In the genomic region with DNA sequence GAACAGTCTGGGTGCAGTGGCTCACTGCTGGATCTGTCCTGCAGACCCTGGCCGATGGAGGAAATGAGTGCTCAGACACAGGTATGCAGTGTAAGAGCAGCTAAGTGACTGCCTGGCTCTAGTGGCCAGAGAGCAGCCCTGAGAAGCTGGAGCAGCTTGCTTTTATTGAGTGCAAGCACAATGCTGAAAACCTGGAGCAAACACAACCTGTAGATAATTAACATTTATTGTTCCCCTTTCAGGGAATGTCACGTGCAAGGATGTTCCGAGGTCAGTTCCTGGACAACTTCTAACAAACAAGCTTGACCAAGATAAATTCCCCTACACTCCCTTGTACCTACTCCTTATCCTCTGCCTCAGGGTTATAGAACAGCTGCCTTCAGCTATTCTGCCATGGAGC, we compare ENCODE assay signal across 21 cellular contexts. TPM values are rescaled to one million over a fixed set of nuclear protein-coding genes. Genes with fewer than 3 reads are reported as not detected.
DNase-seq lines count a peak whose midpoint lies in the region; ATAC-seq, FAIRE-seq and TF ChIP-seq lines count a peak whose summit lies in the region.
"Had no signal": no experiment of that assay in that cellular context is flagged by ENCODE, and none has a peak within 500 bp of the region (broad histone marks: within the 10 kb centered on the region; RNA-seq: fewer than 3 reads in every experiment).

No MANE protein-coding gene starts in this region.

- H3K79me1 ChIP-seq in IMR-90 (ENCODE audit: low read depth in 1 of 2, low read length in 2 of 2), result no peaks in the 10 kb centered on the region

- TF ChIP-seq EP300 in HepG2 (IDR thresholded peaks at IDR 0.05; ENCODE audit: low read depth in 2 of 2, low read length in 2 of 2) (no peak), HepG2 (CRISPR knock-in tag; IDR thresholded peaks at IDR 0.05; ENCODE audit: borderline replicate concordance) (no peak), stomach (IDR thresholded peaks at IDR 0.05) (no peak)

- no peak overlapping the region for H3K9ac ChIP-seq in IMR-90 (ENCODE audit: low read depth, low read length)
- H3K9ac ChIP-seq in astrocyte (ENCODE audit: low read length), result peak overlapping the region; percentile 59
- H3K9ac ChIP-seq in HepG2 (ENCODE audit: insufficient read depth, low read depth, low read length), result no peak overlapping the region

- no peak for TF ChIP-seq RAD21 in IMR-90 (IDR thresholded peaks at IDR 0.05; ENCODE audit: low read length)
- TF ChIP-seq RAD21 in HepG2 (CRISPR knock-in tag; IDR thresholded peaks at IDR 0.05), result no peak

- no peak overlapping the region for H3K4ac ChIP-seq in IMR-90 (ENCODE audit: low read depth, low read length)

- H3K4me1 Mint-ChIP-seq in astrocyte (ENCODE audit: low read depth, unreplicated experiment), result peaks cover 25% of the 10 kb centered on the region
- peaks cover 8% of the 10 kb centered on the region for H3K4me1 Mint-ChIP-seq in osteocyte (ENCODE audit: unreplicated experiment)
- H3K4me1 Mint-ChIP-seq: memory B cell; stimulated activated naive B cell treated with anti-CD40 and anti-IgM and Interleukin-4, amounts not matched to agents 10 μg/mL and 1 μg/mL and 100 μg/mL, for 72 hours had no signal

- POLR2A ChIA-PET in IMR-90 (lab: Charles Lee; ENCODE audit: unreplicated experiment) (no interaction called here), HepG2 (lab: Yijun Ruan, JAX) (interaction anchor here (0.9 to 1.2 kb wide), 3 partner anchors 23 to 31 kb away, joined by 3 read pairs; a partner anchor contains a TSS)

- H2AFZ ChIP-seq in ACC112 (ENCODE audit: low read length, unreplicated experiment) (no peak overlapping the region), IMR-90 (replicated peaks; ENCODE audit: low read length, poor library complexity) (no peak overlapping the region), astrocyte (ENCODE audit: low read depth, low read length) (no peak overlapping the region), HepG2 (ENCODE audit: low read length) (no peak overlapping the region)

- no peak overlapping the region for H4K8ac ChIP-seq in IMR-90 (ENCODE audit: low read depth in 2 of 2, low read length in 2 of 2)

- BruUV-seq in IMR-90 (replicated peaks; lab: Mats Ljungman, UMichigan) (no TSS peak), HepG2 (replicated peaks; lab: Mats Ljungman, UMichigan) (no TSS peak)

- H2BK20ac ChIP-seq in IMR-90 (ENCODE audit: low read depth, low read length), result peak overlapping the region; percentile 39; the same call in 1 of the 2 replicates

- no peaks in the 10 kb centered on the region for H3K9me1 ChIP-seq in IMR-90 (ENCODE audit: insufficient read depth, low read length)

- H3K9me3 ChIP-seq in IMR-90 (ENCODE audit: control insufficient read depth, insufficient read depth, low read length) (no peaks in the 10 kb centered on the region), astrocyte (ENCODE audit: insufficient read depth, low read depth, low read length) (no peaks in the 10 kb centered on the region), HepG2 (ENCODE audit: low read length) (no peaks in the 10 kb centered on the region), stomach (no peaks in the 10 kb centered on the region)
- H3K9me3 ChIP-seq: upper lobe of left lung had no signal

- ATAC-seq in IMR-90 (ENCODE audit: low read depth), result no peak
- ATAC-seq in HepG2, result no peak
- ATAC-seq in GM21723 (IDR thresholded peaks at IDR 0.05; ENCODE audit: unreplicated experiment), result no peak
- ATAC-seq: stimulated activated naive B cell treated with anti-CD40 and anti-IgM and Interleukin-4, amounts not matched to agents 10 μg/mL and 1 μg/mL and 100 μg/mL, for 72 hours had no signal

- no peak overlapping the region for H3K4me3 ChIP-seq in ACC112 (ENCODE audit: low read depth, low read length)
- H3K4me3 ChIP-seq in IMR-90 (ENCODE audit: insufficient read depth, low read depth, low read length), result no peak overlapping the region
- H3K4me3 ChIP-seq in astrocyte (ENCODE audit: insufficient read depth, low read depth, low read length), result no peak overlapping the region
- no peak overlapping the region for H3K4me3 ChIP-seq in HepG2 (replicated peaks in 1 of 3; ENCODE audit: insufficient read depth in 1 of 3, low read depth in 2 of 3, low read length in 3 of 3)
- H3K4me3 ChIP-seq in stomach, result no peak overlapping the region
- H3K4me3 ChIP-seq: upper lobe of left lung had no signal

- no peaks in the 10 kb centered on the region for H4K20me1 ChIP-seq in IMR-90 (ENCODE audit: insufficient read depth, low read length)
- H4K20me1 ChIP-seq in astrocyte (ENCODE audit: insufficient read depth, low read length), result no peaks in the 10 kb centered on the region
- H4K20me1 ChIP-seq in HepG2 (ENCODE audit: insufficient read depth, low read length), result no peaks in the 10 kb centered on the region

- H3K36me3 ChIP-seq in ACC112 (ENCODE audit: insufficient read depth, low read length), result no peaks in the 10 kb centered on the region
- H3K36me3 ChIP-seq in IMR-90 (ENCODE audit: control insufficient read depth, insufficient read depth, low read length), result no peaks in the 10 kb centered on the region
- H3K36me3 ChIP-seq in astrocyte (ENCODE audit: insufficient read depth, low read length), result no peaks in the 10 kb centered on the region
- peaks cover 8 to 28% of the 10 kb centered on the region in 2 experiments; a peak in 4 of 5 replicates for H3K36me3 ChIP-seq in HepG2 (replicated peaks in 1 of 2; ENCODE audit: control insufficient read depth in 1 of 2, insufficient read depth in 2 of 2, low read length in 2 of 2)
- H3K36me3 ChIP-seq in stomach, result no peaks in the 10 kb centered on the region
- H3K36me3 ChIP-seq: upper lobe of left lung had no signal

- H3K56ac ChIP-seq in IMR-90 (ENCODE audit: extremely low read depth, insufficient read depth, low read length), result no peak overlapping the region

- H4K91ac ChIP-seq in IMR-90 (ENCODE audit: insufficient read depth, low read depth, low read length), result no peak overlapping the region

- peak overlapping the region; percentile 95; the same call in 1 of the 2 replicates for H3K27ac ChIP-seq in ACC112 (ENCODE audit: low read depth, low read length)
- H3K27ac ChIP-seq in IMR-90 (ENCODE audit: insufficient read depth, low read length), result no peak overlapping the region
- no peak overlapping the region for H3K27ac ChIP-seq in astrocyte (ENCODE audit: low read depth, low read length)
- peak overlapping the region; percentile 12 for H3K27ac ChIP-seq in HepG2 (ENCODE audit: extremely low read length, insufficient read depth, low read length)
- no peak overlapping the region for H3K27ac ChIP-seq in stomach
- H3K27ac ChIP-seq: upper lobe of left lung had no signal

- H3K4me3 Mint-ChIP-seq in astrocyte (ENCODE audit: unreplicated experiment), result no peak overlapping the region
- no peak overlapping the region for H3K4me3 Mint-ChIP-seq in osteocyte (ENCODE audit: unreplicated experiment)
- H3K4me3 Mint-ChIP-seq: CD4-positive, alpha-beta T cell; memory B cell; neural crest cell; stimulated activated naive B cell treated with anti-CD40 and anti-IgM and Interleukin-4, amounts not matched to agents 10 μg/mL and 1 μg/mL and 100 μg/mL, for 72 hours had no signal

- no peak overlapping the region for H2AK9ac ChIP-seq in IMR-90 (replicated peaks; ENCODE audit: low read depth, low read length, poor library complexity)

- no peak overlapping the region for H3K14ac ChIP-seq in IMR-90 (replicated peaks; ENCODE audit: low read depth, low read length)

- no peak overlapping the region for H4K5ac ChIP-seq in IMR-90 (ENCODE audit: low read depth, low read length)

- intact Hi-C loops in IMR-90 (cut with micrococcal nuclease) (no loop called here), HepG2 (cut with micrococcal nuclease; ENCODE audit: unreplicated experiment) (no loop called here), stomach (cut with DNase I; ENCODE audit: low total_unique reads) (no loop called here)

- H3K9me3 Mint-ChIP-seq in astrocyte (ENCODE audit: unreplicated experiment) (no peaks in the 10 kb centered on the region), osteocyte (ENCODE audit: unreplicated experiment) (no peaks in the 10 kb centered on the region)
- H3K9me3 Mint-ChIP-seq: CD4-positive, alpha-beta T cell; memory B cell; neural crest cell; stimulated activated naive B cell treated with anti-CD40 and anti-IgM and Interleukin-4, amounts not matched to agents 10 μg/mL and 1 μg/mL and 100 μg/mL, for 72 hours had no signal

- peak overlapping the region; percentile 25; the same call in 1 of the 3 replicates for H2BK15ac ChIP-seq in IMR-90 (ENCODE audit: low read depth, low read length)

- H3K18ac ChIP-seq in IMR-90 (ENCODE audit: low read depth, low read length), result no peak overlapping the region

- H3K27me3 Mint-ChIP-seq in astrocyte (ENCODE audit: low read depth, unreplicated experiment), result peaks cover 12% of the 10 kb centered on the region
- H3K27me3 Mint-ChIP-seq in osteocyte (ENCODE audit: unreplicated experiment), result peaks cover 9% of the 10 kb centered on the region

- no peak for TF ChIP-seq POLR2A in IMR-90 (IDR thresholded peaks at IDR 0.05; ENCODE audit: low read depth, low read length)
- no peak for TF ChIP-seq POLR2A in HepG2 (IDR thresholded peaks at IDR 0.05; ENCODE audit: insufficient read depth in 1 of 2, low read depth in 2 of 2, low read length in 2 of 2)
- TF ChIP-seq POLR2A in stomach (IDR thresholded peaks at IDR 0.05), result no peak

- no peaks in the 10 kb centered on the region for H3K27me3 ChIP-seq in ACC112 (ENCODE audit: insufficient read depth, low read length)
- H3K27me3 ChIP-seq in IMR-90 (ENCODE audit: control insufficient read depth, insufficient read depth, low read length), result peaks cover under 1% of the 10 kb centered on the region
- no peaks in the 10 kb centered on the region for H3K27me3 ChIP-seq in astrocyte (ENCODE audit: insufficient read depth, low read length)
- H3K27me3 ChIP-seq in HepG2 (ENCODE audit: control insufficient read depth in 1 of 2, insufficient read depth in 2 of 2, low read length in 2 of 2), result no peaks in the 10 kb centered on the region
- H3K27me3 ChIP-seq in stomach, result no peaks in the 10 kb centered on the region
- H3K27me3 ChIP-seq: upper lobe of left lung had no signal

- H2BK5ac ChIP-seq in IMR-90 (ENCODE audit: low read depth, low read length, poor library complexity, severe bottlenecking), result no peak overlapping the region

- H3K36me3 Mint-ChIP-seq in astrocyte (ENCODE audit: low read depth, unreplicated experiment) (no peaks in the 10 kb centered on the region), osteocyte (ENCODE audit: unreplicated experiment) (no peaks in the 10 kb centered on the region)
- H3K36me3 Mint-ChIP-seq: memory B cell; stimulated activated naive B cell treated with anti-CD40 and anti-IgM and Interleukin-4, amounts not matched to agents 10 μg/mL and 1 μg/mL and 100 μg/mL, for 72 hours had no signal

- peak overlapping the region; percentile 98 for H3K27ac Mint-ChIP-seq in astrocyte (ENCODE audit: unreplicated experiment)
- no peak overlapping the region for H3K27ac Mint-ChIP-seq in osteocyte (ENCODE audit: unreplicated experiment)
- H3K27ac Mint-ChIP-seq: CD4-positive, alpha-beta T cell; memory B cell had no signal

- dilution Hi-C loops in IMR-90 (cut with HindIII; ENCODE audit: low sequenced_read_pairs, unreplicated experiment), result no loop called here

- no peak overlapping the region for H3K4me2 ChIP-seq in IMR-90 (ENCODE audit: low read depth, low read length)
- H3K4me2 ChIP-seq in astrocyte (ENCODE audit: low read length), result no peak overlapping the region
- H3K4me2 ChIP-seq in HepG2 (ENCODE audit: low read depth, low read length), result no peak overlapping the region

- FAIRE-seq in astrocyte (lab: Jason Lieb, UNC) (no peak), HepG2 (lab: Jason Lieb, UNC) (no peak)

- CTCF ChIA-PET in IMR-90 (lab: Yijun Ruan, JAX) (no interaction called here), HepG2 (lab: Yijun Ruan, JAX; ENCODE audit: low intra/inter-chr PET ratio, low total read pairs) (no interaction called here)

- no peak for TF ChIP-seq CTCF in IMR-90 (conservative IDR thresholded peaks at IDR 0.05; ENCODE audit: low read depth, low read length)
- no peak for TF ChIP-seq CTCF in astrocyte (IDR thresholded peaks at IDR 0.05; ENCODE audit: insufficient read depth, low read depth, low read length)
- no peak for TF ChIP-seq CTCF in HepG2 (CRISPR knock-in tag; IDR thresholded peaks at IDR 0.05)
- TF ChIP-seq CTCF in osteocyte (IDR thresholded peaks at IDR 0.05), result no peak
- no peak for TF ChIP-seq CTCF in stomach (IDR thresholded peaks at IDR 0.05)

- DNase-seq in IMR-90 (no peak), astrocyte (ENCODE audit: low read depth) (no peak), HepG2 (ENCODE audit: low spot score) (peak; percentile 30), osteocyte (ENCODE audit: extremely low spot score, unreplicated experiment) (no peak), stomach (no peak), 8988T (no peak)
- DNase-seq: activated naive CD4-positive, alpha-beta T cell; activated T-cell treated with anti-CD3 and anti-CD28 coated beads for 4 hours; aorta; CD4-positive, alpha-beta T cell; MM.1S; NCI-H2081 treated with DMSO at 0.1 percent for 48 hours; NCI-H524 treated with DMSO at 0.1 percent for 48 hours; stimulated activated naive B cell treated with anti-CD40 and anti-IgM and Interleukin-4, amounts not matched to agents 10 μg/mL and 1 μg/mL and 100 μg/mL, for 72 hours; SW 1271; upper lobe of left lung had no signal

- H3K4me1 ChIP-seq in ACC112 (ENCODE audit: control insufficient read depth, insufficient read depth, low read length, unreplicated experiment), result peaks cover 39% of the 10 kb centered on the region
- H3K4me1 ChIP-seq in IMR-90 (ENCODE audit: control insufficient read depth, insufficient read depth, low read length), result peaks cover 5% of the 10 kb centered on the region
- peaks cover 26% of the 10 kb centered on the region for H3K4me1 ChIP-seq in astrocyte (ENCODE audit: insufficient read depth, low read length)
- peaks cover 39% of the 10 kb centered on the region for H3K4me1 ChIP-seq in HepG2 (ENCODE audit: insufficient read depth, low read length)
- H3K4me1 ChIP-seq in stomach, result peaks cover 0 to 3% (median under 1%) of the 10 kb centered on the region in 4 donors

- H3K23ac ChIP-seq in IMR-90 (ENCODE audit: low read depth, low read length), result no peak overlapping the region

- WGBS in IMR-90 (ENCODE audit: extremely low coverage in 2 of 2, insufficient read length in 1 of 2), 2 experiments, result 87% methylated on average over 3 of the region's 3 CpGs; no CpG with 5 or more reads in 1 of the 2 experiments
- WGBS in HepG2 (ENCODE audit: low lambda C conversion rate), result 50% methylated on average over 3 of the region's 3 CpGs
- WGBS in stomach, 5 donors, result 53 to 78% (median 66%) methylated on average over 2 to 3 of the region's 3 CpGs

- no peak overlapping the region for H2AK5ac ChIP-seq in IMR-90 (ENCODE audit: low read depth, low read length)

- peak overlapping the region; percentile 52 for H2BK120ac ChIP-seq in IMR-90 (ENCODE audit: low read depth, low read length)

- H3K79me2 ChIP-seq in ACC112 (ENCODE audit: control insufficient read depth, insufficient read depth, low read length, unreplicated experiment) (no peaks in the 10 kb centered on the region), astrocyte (ENCODE audit: insufficient read depth, low read length) (no peaks in the 10 kb centered on the region), HepG2 (ENCODE audit: insufficient read depth, low read length) (no peaks in the 10 kb centered on the region)

- in situ Hi-C loops in IMR-90 (cut with MboI; ENCODE audit: low sequenced_read_pairs), result no loop called here
- in situ Hi-C loops in HepG2 (cut with HindIII; ENCODE audit: extremely low pct_ligation_motif_present, low pct_unique_long_range_greater_than_20kb), result no loop called here

RNA-seq across cellular contexts. Expression of a gene that starts 31.4 kb away (rescaled TPM):
- total RNA-seq in IMR-90 (2012; rRNA removed) (not detected in 2 replicates), astrocyte (not detected in 2 replicates), HepG2 (2016; rRNA removed; fragmentation: Illumina TruSeq; extraction: Trizol) (93.3 and 126 TPM in 2 replicates), osteocyte (not detected in 2 replicates), stomach (10 to 100 TPM in 2 of 5 donors, not detected in 3; 10.3 to 95.0 TPM)
- polyA plus RNA-seq in IMR-90 (2012; rRNA removed) (not detected in 2 replicates), HepG2 (2011; rRNA removed) (10.1 and 11.7 TPM in 2 replicates), stomach (1 to 10 TPM in 2 of 3 donors, under 1 TPM in 1; 0.95 to 4.7 (median 2.2) TPM)
- not detected in 2 replicates for polyA plus RNA-seq in IMR-90 (2012; cell fraction: cytosol; rRNA removed)
- polyA plus RNA-seq in IMR-90 (2012; cell fraction: nucleus; rRNA removed; ENCODE audit: low replicate concordance), result not detected in 2 replicates
- 23.4 and 29.3 TPM in 2 replicates for total RNA-seq in HepG2 (2016; cell fraction: cytosol; rRNA removed; fragmentation: Illumina TruSeq; extraction: Trizol; ENCODE audit: low read depth)
- 98.6 and 126 TPM in 2 replicates for total RNA-seq in HepG2 (2016; cell fraction: insoluble cytoplasmic fraction; rRNA removed; fragmentation: Illumina TruSeq; extraction: Trizol)
- total RNA-seq in HepG2 (2016; cell fraction: membrane; rRNA removed; fragmentation: Illumina TruSeq; extraction: Trizol), result 43.9 and 45.3 TPM in 2 replicates
- 63.9 and 66.7 TPM in 2 replicates for total RNA-seq in HepG2 (2016; cell fraction: nucleus; rRNA removed; fragmentation: Illumina TruSeq; extraction: Trizol)
- 10.8 and 11.7 TPM in 2 replicates for polyA plus RNA-seq in HepG2 (2011; cell fraction: cytosol; rRNA removed)
- polyA plus RNA-seq in HepG2 (2011; cell fraction: nucleus; rRNA removed), result 7.3 and 9.2 TPM in 2 replicates
- polyA plus RNA-seq in HepG2 (2012), result 25.0 and 51.6 TPM in 2 replicates
- polyA plus RNA-seq in HepG2 (2016; cell fraction: cytosol; fragmentation: Illumina TruSeq; extraction: Trizol; ENCODE audit: low read depth), result 17.2 and 21.3 TPM in 2 replicates
- 93.5 and 100 TPM in 2 replicates for polyA plus RNA-seq in HepG2 (2016; cell fraction: insoluble cytoplasmic fraction; fragmentation: Illumina TruSeq; extraction: Trizol; ENCODE audit: low read depth)
- 22.3 and 29.4 TPM in 2 replicates for polyA plus RNA-seq in HepG2 (2016; cell fraction: membrane; fragmentation: Illumina TruSeq; extraction: Trizol; ENCODE audit: low read depth)
- polyA plus RNA-seq in HepG2 (2016; cell fraction: nucleus; fragmentation: Illumina TruSeq; extraction: Trizol; ENCODE audit: insufficient read depth, low read depth), result 62.4 and 68.1 TPM in 2 replicates
- polyA minus RNA-seq in HepG2 (2011; rRNA and poly(A)+ RNA removed; ENCODE audit: low replicate concordance), result 14.2 TPM in 1 of 2 replicates, not detected in the other
- polyA minus RNA-seq in HepG2 (2011; cell fraction: cytosol; rRNA and poly(A)+ RNA removed), result 6.2 and 7.7 TPM in 2 replicates
- polyA minus RNA-seq in HepG2 (2011; cell fraction: nucleus; rRNA and poly(A)+ RNA removed), result 10.3 and 12.4 TPM in 2 replicates
- total RNA-seq: aorta; CD4-positive, alpha-beta T cell; glomerular endothelial cell had no signal

Comparison
In these comparisons a context has a peak if more than half of its experiments do, and no peak if none do; other contexts are left out.
1. H3K27ac ChIP-seq: peak in ACC112 (single experiment) and HepG2 (single experiment); none in IMR-90 (single experiment), astrocyte (single experiment) and stomach (0 of 5).